1 cellular context compared by ENCODE assay signal in genomic region chr14:59435987-59436386, GRCh38.
A peak's percentile ranks its signal among the peaks of the same experiment; 100 is the strongest.
TF ChIP-seq lines count a peak whose summit lies in the region.

No MANE protein-coding gene starts in this region.

TF ChIP-seq in GM12878, 131 proteins besides CTCF, POLR2A, EP300 and RAD21:
- TF ChIP-seq CEBPZ (IDR thresholded peaks at IDR 0.05; ENCODE audit: low read depth, low read length), result no peak
- TF ChIP-seq SPI1 (IDR thresholded peaks at IDR 0.05; ENCODE audit: borderline replicate concordance, insufficient read depth, low read depth, low read length), result peak; percentile 26; the same call in 1 of the 2 replicates
- TF ChIP-seq IKZF1 (conservative IDR thresholded peaks at IDR 0.05), result no peak
- no peak for TF ChIP-seq POLR2AphosphoS5 (IDR thresholded peaks at IDR 0.05; ENCODE audit: low read length)
- TF ChIP-seq CREB1 (IDR thresholded peaks at IDR 0.05; ENCODE audit: low read depth), result no peak
- TF ChIP-seq CHD1 (IDR thresholded peaks at IDR 0.05; ENCODE audit: low read depth, low read length), result no peak
- TF ChIP-seq MTA2 (IDR thresholded peaks at IDR 0.05; ENCODE audit: low read depth), result no peak
